In genomic region chr9:103789686-103790085, GRCh38 we compare ENCODE assay signal across 8 cellular contexts.
DNase-seq lines count a peak whose midpoint lies in the region; ATAC-seq, FAIRE-seq and TF ChIP-seq lines count a peak whose summit lies in the region.

No MANE protein-coding gene starts in this region.

- DNase-seq in GM12892 (ENCODE audit: insufficient read length) (no peak), choroid plexus epithelial cell (ENCODE audit: low read depth) (peak; percentile 70), NCI-H187 treated with DMSO at 0.1 percent for 48 hours (lab: John Stamatoyannopoulos, UW) (no peak), SHP77 treated with DMSO at 0.1 percent for 48 hours (lab: John Stamatoyannopoulos, UW) (no peak)
- DNase-seq in effector memory CD4-positive, alpha-beta T cell, result no peak
- DNase-seq in activated CD8-positive, alpha-beta memory T cell treated with anti-CD3 and anti-CD28 coated beads, Interleukin-2, amount 10 ng/mL, durations not matched to agents 7 days and 5 days, result no peak

- H3K4me3 Mint-ChIP-seq in activated CD8-positive, alpha-beta memory T cell treated with anti-CD3 and anti-CD28 coated beads, Interleukin-2, amount 10 ng/mL, durations not matched to agents 7 days and 5 days, result no peak overlapping the region

- no peak overlapping the region for H3K4me3 ChIP-seq in choroid plexus epithelial cell (ENCODE audit: low read depth, low read length)
- H3K4me3 ChIP-seq in effector memory CD4-positive, alpha-beta T cell (ENCODE audit: insufficient read depth, low read depth, low read length, poor library complexity, severe bottlenecking), result no peak overlapping the region

- H3K9me3 ChIP-seq in effector memory CD4-positive, alpha-beta T cell (ENCODE audit: control insufficient read depth, low read length), result no peaks in the 10 kb centered on the region

- H3K27ac Mint-ChIP-seq in activated CD8-positive, alpha-beta memory T cell treated with anti-CD3 and anti-CD28 coated beads, Interleukin-2, amount 10 ng/mL, durations not matched to agents 7 days and 5 days, result no peak overlapping the region

- CTCF ChIA-PET in activated CD8-positive, alpha-beta memory T cell treated with anti-CD3 and anti-CD28 coated beads, Interleukin-2, amount 10 ng/mL, durations not matched to agents 7 days and 5 days (lab: Charles Lee), result no interaction called here

- H3K4me1 Mint-ChIP-seq in activated CD8-positive, alpha-beta memory T cell treated with anti-CD3 and anti-CD28 coated beads, Interleukin-2, amount 10 ng/mL, durations not matched to agents 7 days and 5 days, result no peaks in the 10 kb centered on the region

- peak; percentile 98 for ATAC-seq in GM21515 (IDR thresholded peaks at IDR 0.05; ENCODE audit: unreplicated experiment)
- peak; percentile 87 for ATAC-seq in HG03571 (IDR thresholded peaks at IDR 0.05; ENCODE audit: unreplicated experiment)
- no peak for ATAC-seq in activated CD8-positive, alpha-beta memory T cell treated with anti-CD3 and anti-CD28 coated beads, Interleukin-2, amount 10 ng/mL, durations not matched to agents 7 days and 5 days

- no peaks in the 10 kb centered on the region for H3K36me3 Mint-ChIP-seq in activated CD8-positive, alpha-beta memory T cell treated with anti-CD3 and anti-CD28 coated beads, Interleukin-2, amount 10 ng/mL, durations not matched to agents 7 days and 5 days

- H3K9me3 Mint-ChIP-seq in activated CD8-positive, alpha-beta memory T cell treated with anti-CD3 and anti-CD28 coated beads, Interleukin-2, amount 10 ng/mL, durations not matched to agents 7 days and 5 days (ENCODE audit: low read depth), result no peaks in the 10 kb centered on the region

- peak; percentile 27 for FAIRE-seq in GM12892 (lab: Jason Lieb, UNC)

- H3K27me3 ChIP-seq in effector memory CD4-positive, alpha-beta T cell (replicated peaks; ENCODE audit: control insufficient read depth, insufficient read depth, low read length, poor library complexity, severe bottlenecking), result no peaks in the 10 kb centered on the region

- no peaks in the 10 kb centered on the region for H3K36me3 ChIP-seq in effector memory CD4-positive, alpha-beta T cell (ENCODE audit: control insufficient read depth, insufficient read depth, low read length)

- peak; percentile 75 for TF ChIP-seq CTCF in choroid plexus epithelial cell (conservative IDR thresholded peaks at IDR 0.05; ENCODE audit: low read depth, low read length)

- no peak for TF ChIP-seq POLR2A in GM12892 (IDR thresholded peaks at IDR 0.05; ENCODE audit: low read depth, low read length)

- no peak overlapping the region for H3K27ac ChIP-seq in effector memory CD4-positive, alpha-beta T cell (ENCODE audit: insufficient read depth, low read length, poor library complexity, severe bottlenecking)

- H3K27me3 Mint-ChIP-seq in activated CD8-positive, alpha-beta memory T cell treated with anti-CD3 and anti-CD28 coated beads, Interleukin-2, amount 10 ng/mL, durations not matched to agents 7 days and 5 days, result no peaks in the 10 kb centered on the region

- no peaks in the 10 kb centered on the region for H3K4me1 ChIP-seq in effector memory CD4-positive, alpha-beta T cell (ENCODE audit: control insufficient read depth, insufficient read depth, low read length, poor library complexity, severe bottlenecking)
